ENCODE assay signal across 8 cellular contexts in genomic region chr14:54488318-54488645, GRCh38. TPM values are rescaled to one million over a fixed set of nuclear protein-coding genes. Genes with fewer than 3 reads are reported as not detected.
A peak's percentile ranks its signal among the peaks of the same experiment; 100 is the strongest.
DNase-seq lines count a peak whose midpoint lies in the region; ATAC-seq lines count a peak whose summit lies in the region.

No MANE protein-coding gene starts in this region.

- no peaks in the 10 kb centered on the region for H3K27me3 Mint-ChIP-seq in CD4-positive, alpha-beta memory T cell
- H3K27me3 Mint-ChIP-seq in stimulated activated naive B cell treated with anti-CD40 and anti-IgM and Interleukin-4, amounts not matched to agents 10 μg/mL and 1 μg/mL and 100 μg/mL, for 72 hours = no peaks in the 10 kb centered on the region

- peaks cover 0 to 17% of the 10 kb centered on the region in 2 donors for H3K36me3 Mint-ChIP-seq in CD4-positive, alpha-beta memory T cell
- H3K36me3 Mint-ChIP-seq in stimulated activated naive B cell treated with anti-CD40 and anti-IgM and Interleukin-4, amounts not matched to agents 10 μg/mL and 1 μg/mL and 100 μg/mL, for 72 hours = peaks cover 13 to 21% of the 10 kb centered on the region in 2 donors

- peaks cover 59% of the 10 kb centered on the region for H3K4me1 ChIP-seq in CD4-positive, alpha-beta memory T cell (ENCODE audit: insufficient read depth, low read length)
- peaks cover 2% of the 10 kb centered on the region; the same call in 1 of the 2 replicates for H3K4me1 ChIP-seq in iPS DF 6.9 (ENCODE audit: control insufficient read depth, insufficient read depth, low read length)

- H3K9me3 Mint-ChIP-seq in CD4-positive, alpha-beta memory T cell = peaks cover 0 to 2% (median 0%) of the 10 kb centered on the region in 8 donors
- no peaks in the 10 kb centered on the region for H3K9me3 Mint-ChIP-seq in stimulated activated naive B cell treated with anti-CD40 and anti-IgM and Interleukin-4, amounts not matched to agents 10 μg/mL and 1 μg/mL and 100 μg/mL, for 72 hours

- no peaks in the 10 kb centered on the region for H3K27me3 ChIP-seq in CD4-positive, alpha-beta memory T cell (ENCODE audit: insufficient read depth, low read length)
- no peaks in the 10 kb centered on the region for H3K27me3 ChIP-seq in iPS DF 6.9 (ENCODE audit: control insufficient read depth, insufficient read depth, low read length)

- peak overlapping the region; percentile 80 for H3K27ac ChIP-seq in CD4-positive, alpha-beta memory T cell (ENCODE audit: low read depth, low read length)
- no peak overlapping the region for H3K27ac ChIP-seq in iPS DF 6.9 (ENCODE audit: low read length)

- H3K4me3 Mint-ChIP-seq in CD4-positive, alpha-beta memory T cell = peak overlapping the region; percentile 73 to 97 (median 94)
- peak overlapping the region; percentile 82 to 86 for H3K4me3 Mint-ChIP-seq in stimulated activated naive B cell treated with anti-CD40 and anti-IgM and Interleukin-4, amounts not matched to agents 10 μg/mL and 1 μg/mL and 100 μg/mL, for 72 hours

- CTCF ChIA-PET in CD4-positive, alpha-beta memory T cell (lab: Charles Lee; ENCODE audit: partially characterized antibody) = interaction anchor here (0.8 to 5.5 kb wide), 10 partner anchors 14 to 285 kb away, joined by 3 to 55 read pairs (median 4); partner anchors contain the start of genes CGRRF1 and CNIH1

- no peaks in the 10 kb centered on the region for H3K36me3 ChIP-seq in CD4-positive, alpha-beta memory T cell (ENCODE audit: insufficient read depth, low read length)
- H3K36me3 ChIP-seq in iPS DF 6.9 (ENCODE audit: control insufficient read depth, insufficient read depth, low read length) = no peaks in the 10 kb centered on the region

- H3K27ac Mint-ChIP-seq in CD4-positive, alpha-beta memory T cell = peak overlapping the region; percentile 89 to 97 (median 95)
- peak overlapping the region; percentile 90 for H3K27ac Mint-ChIP-seq in stimulated activated naive B cell treated with anti-CD40 and anti-IgM and Interleukin-4, amounts not matched to agents 10 μg/mL and 1 μg/mL and 100 μg/mL, for 72 hours

- no peaks in the 10 kb centered on the region for H3K9me3 ChIP-seq in CD4-positive, alpha-beta memory T cell (ENCODE audit: control insufficient read depth in 1 of 2, low read length in 2 of 2)
- no peaks in the 10 kb centered on the region for H3K9me3 ChIP-seq in iPS DF 6.9 (ENCODE audit: control insufficient read depth, insufficient read depth, low read length)

- no peak for DNase-seq in CD4-positive, alpha-beta memory T cell
- DNase-seq in activated T-cell treated with anti-CD3 and anti-CD28 coated beads for 48 hours (ENCODE audit: low read depth) (peak; percentile 36), iPS DF 6.9 (ENCODE audit: low read depth, low spot score) (no peak), NCI-H187 treated with DMSO at 0.1 percent for 48 hours (lab: John Stamatoyannopoulos, UW) (no peak), DMS153 treated with DMSO at 0.1 percent for 48 hours (lab: John Stamatoyannopoulos, UW; ENCODE audit: unreplicated experiment) (no peak)
- DNase-seq in stimulated activated naive B cell treated with anti-CD40 and anti-IgM and Interleukin-4, amounts not matched to agents 10 μg/mL and 1 μg/mL and 100 μg/mL, for 72 hours = no peak

- intact Hi-C loops in CD4-positive, alpha-beta memory T cell (cut with micrococcal nuclease) = loop anchor here (1.0 to 5.0 kb wide), 4 partner anchors 78 to 414 kb away; partner anchors contain the start of genes CDKN3 and GCH1

- peak overlapping the region; percentile 7 to 66 for H3K4me3 ChIP-seq in CD4-positive, alpha-beta memory T cell (ENCODE audit: low read length in 2 of 2)
- peak overlapping the region; percentile 97; the same call in 1 of the 2 replicates for H3K4me3 ChIP-seq in iPS DF 6.9 (ENCODE audit: low read length)

- peaks cover 48 to 72% (median 60%) of the 10 kb centered on the region in 4 donors for H3K4me1 Mint-ChIP-seq in CD4-positive, alpha-beta memory T cell
- peaks cover 37 to 64% of the 10 kb centered on the region in 2 donors for H3K4me1 Mint-ChIP-seq in stimulated activated naive B cell treated with anti-CD40 and anti-IgM and Interleukin-4, amounts not matched to agents 10 μg/mL and 1 μg/mL and 100 μg/mL, for 72 hours

- no CpG with 5 or more reads among the region's 9 CpGs for WGBS in iPS DF 6.9 (ENCODE audit: insufficient coverage, insufficient read length)

- peak; percentile 20 for ATAC-seq in HG02981 (IDR thresholded peaks at IDR 0.05; ENCODE audit: unreplicated experiment)
- ATAC-seq in stimulated activated naive B cell treated with anti-CD40 and anti-IgM and Interleukin-4, amounts not matched to agents 10 μg/mL and 1 μg/mL and 100 μg/mL, for 72 hours (replicated peaks) = peak; percentile 34 to 38
- ATAC-seq in GM21360 (IDR thresholded peaks at IDR 0.05; ENCODE audit: unreplicated experiment) = no peak

- POLR2A ChIA-PET in CD4-positive, alpha-beta memory T cell (lab: Charles Lee; ENCODE audit: partially characterized antibody) = interaction anchor here (0.8 to 4.5 kb wide), 10 partner anchors 13 to 92 kb away, joined by 3 to 53 read pairs (median 4); partner anchors contain the start of genes CDKN3, CGRRF1 and CNIH1

RNA-seq across cellular contexts. Expression of gene GMFB, which starts 0.5 kb away (rescaled TPM):
- 10 to 100 TPM; 31.1 to 36.4 TPM for total RNA-seq in CD4-positive, alpha-beta memory T cell
- polyA plus RNA-seq in CD4-positive, alpha-beta memory T cell = 10 to 100 TPM; 19.1 to 20.1 TPM

RNA-seq across cellular contexts. Expression of gene CGRRF1, which starts 21.4 kb away (rescaled TPM):
- total RNA-seq in CD4-positive, alpha-beta memory T cell = 10 to 100 TPM; 21.8 to 23.8 TPM
- polyA plus RNA-seq in CD4-positive, alpha-beta memory T cell = 10 to 100 TPM; 25.9 to 60.7 TPM

RNA-seq across cellular contexts. Expression of gene CNIH1, which starts 47.1 kb away (rescaled TPM):
- 10 to 100 TPM; 46.9 to 54.2 TPM for total RNA-seq in CD4-positive, alpha-beta memory T cell
- polyA plus RNA-seq in CD4-positive, alpha-beta memory T cell = 100 to 1,000 TPM in 1 of 2 donors, 10 to 100 TPM in 1; 89.1 to 128 TPM
